Comparison of ENCODE assay signal across 1 cellular context in the genomic region with DNA sequence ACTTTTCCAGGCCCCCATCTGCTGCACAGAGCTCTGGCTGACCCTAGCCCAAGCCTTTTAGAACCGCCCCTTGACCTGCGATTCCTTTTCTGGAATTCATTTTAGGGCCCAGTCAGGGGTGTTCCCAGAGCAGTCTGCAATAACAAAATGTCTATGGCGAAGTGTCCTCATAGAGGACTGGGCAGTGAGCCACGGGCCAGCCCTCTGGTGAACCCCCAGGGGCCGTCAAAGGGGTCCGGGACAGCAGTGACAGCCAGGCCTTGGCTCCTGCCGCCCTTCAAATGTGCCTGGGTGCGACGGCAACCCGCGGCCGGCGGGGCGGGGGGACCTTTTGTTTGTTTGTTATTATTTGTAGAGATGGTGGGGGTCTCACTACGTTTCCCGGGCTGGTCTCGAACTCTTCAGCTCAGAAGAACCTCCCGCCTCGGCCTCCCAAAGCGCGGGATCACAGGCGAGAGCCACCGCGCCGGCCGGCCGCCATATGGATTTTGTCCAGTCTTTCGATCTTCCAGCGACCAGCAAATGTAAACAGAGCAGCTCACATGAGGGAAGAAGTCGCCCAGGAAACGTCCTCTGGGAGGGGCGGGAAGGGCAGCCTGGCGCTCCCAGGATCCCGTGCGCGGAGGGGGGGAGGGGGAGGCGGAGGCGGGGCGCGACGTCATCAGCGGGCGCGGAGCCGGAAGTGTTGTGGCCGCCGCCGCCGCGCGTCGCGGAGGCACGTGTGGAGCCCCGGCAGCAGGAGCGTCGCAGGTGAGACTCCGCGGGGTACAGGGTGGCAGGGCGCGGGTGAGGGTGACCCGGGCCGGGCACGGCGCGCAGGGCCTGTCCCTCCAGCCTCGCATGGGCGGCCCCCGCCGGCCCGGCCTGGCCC.
A peak's percentile ranks its signal among the peaks of the same experiment; 100 is the strongest.
TF ChIP-seq lines count a peak whose summit lies in the region.

A gene (plus strand): TSS at position 685 of the 871 bp plus-strand sequence. CDS start 783 bp downstream, outside the sequence.

TF ChIP-seq in neural cell, 6 proteins besides CTCF, POLR2A, EP300 and RAD21 (continued from another document):
- TF ChIP-seq, protein P1, sequence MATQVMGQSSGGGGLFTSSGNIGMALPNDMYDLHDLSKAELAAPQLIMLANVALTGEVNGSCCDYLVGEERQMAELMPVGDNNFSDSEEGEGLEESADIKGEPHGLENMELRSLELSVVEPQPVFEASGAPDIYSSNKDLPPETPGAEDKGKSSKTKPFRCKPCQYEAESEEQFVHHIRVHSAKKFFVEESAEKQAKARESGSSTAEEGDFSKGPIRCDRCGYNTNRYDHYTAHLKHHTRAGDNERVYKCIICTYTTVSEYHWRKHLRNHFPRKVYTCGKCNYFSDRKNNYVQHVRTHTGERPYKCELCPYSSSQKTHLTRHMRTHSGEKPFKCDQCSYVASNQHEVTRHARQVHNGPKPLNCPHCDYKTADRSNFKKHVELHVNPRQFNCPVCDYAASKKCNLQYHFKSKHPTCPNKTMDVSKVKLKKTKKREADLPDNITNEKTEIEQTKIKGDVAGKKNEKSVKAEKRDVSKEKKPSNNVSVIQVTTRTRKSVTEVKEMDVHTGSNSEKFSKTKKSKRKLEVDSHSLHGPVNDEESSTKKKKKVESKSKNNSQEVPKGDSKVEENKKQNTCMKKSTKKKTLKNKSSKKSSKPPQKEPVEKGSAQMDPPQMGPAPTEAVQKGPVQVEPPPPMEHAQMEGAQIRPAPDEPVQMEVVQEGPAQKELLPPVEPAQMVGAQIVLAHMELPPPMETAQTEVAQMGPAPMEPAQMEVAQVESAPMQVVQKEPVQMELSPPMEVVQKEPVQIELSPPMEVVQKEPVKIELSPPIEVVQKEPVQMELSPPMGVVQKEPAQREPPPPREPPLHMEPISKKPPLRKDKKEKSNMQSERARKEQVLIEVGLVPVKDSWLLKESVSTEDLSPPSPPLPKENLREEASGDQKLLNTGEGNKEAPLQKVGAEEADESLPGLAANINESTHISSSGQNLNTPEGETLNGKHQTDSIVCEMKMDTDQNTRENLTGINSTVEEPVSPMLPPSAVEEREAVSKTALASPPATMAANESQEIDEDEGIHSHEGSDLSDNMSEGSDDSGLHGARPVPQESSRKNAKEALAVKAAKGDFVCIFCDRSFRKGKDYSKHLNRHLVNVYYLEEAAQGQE (IDR thresholded peaks at IDR 0.05; ENCODE audit: borderline replicate concordance): peak; percentile 59
